In the genomic region with DNA sequence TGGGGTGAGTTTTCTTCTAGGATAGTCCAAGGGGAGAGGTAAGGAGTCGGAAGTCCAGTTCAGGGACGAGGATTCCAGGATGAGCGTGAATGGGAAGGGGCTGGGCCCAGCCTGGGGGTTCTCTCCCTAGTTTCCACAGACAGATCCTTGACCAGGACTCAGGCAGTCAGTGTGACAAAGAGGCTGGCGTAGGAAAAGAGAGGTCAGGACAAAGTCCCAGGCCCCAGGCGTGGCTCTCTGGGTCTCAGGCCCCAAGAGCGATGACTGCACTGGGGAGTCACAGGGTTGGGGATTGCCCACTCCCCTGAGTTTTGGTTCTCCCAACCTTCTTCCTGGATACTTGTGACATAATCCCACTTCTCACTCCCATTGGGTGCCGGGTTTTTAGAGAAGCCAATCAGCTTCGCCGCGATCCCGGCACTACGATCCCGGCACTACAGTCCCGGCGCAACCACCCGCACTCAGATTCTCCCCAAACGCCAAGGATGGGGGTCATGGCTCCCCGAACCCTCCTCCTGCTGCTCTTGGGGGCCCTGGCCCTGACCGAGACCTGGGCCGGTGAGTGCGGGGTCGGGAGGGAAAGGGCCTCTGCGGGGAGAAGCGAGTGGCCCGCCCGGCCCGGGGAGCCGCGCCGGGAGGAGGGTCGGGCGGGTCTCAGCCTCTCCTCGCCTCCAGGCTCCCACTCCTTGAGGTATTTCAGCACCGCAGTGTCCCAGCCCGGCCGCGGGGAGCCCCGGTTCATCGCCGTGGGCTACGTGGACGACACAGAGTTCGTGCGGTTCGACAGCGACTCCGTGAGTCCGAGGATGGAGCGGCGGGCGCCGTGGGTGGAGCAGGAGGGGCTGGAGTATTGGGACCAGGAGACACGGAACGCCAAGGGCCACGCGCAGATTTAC, we compare ENCODE assay signal across 1 cellular context.
A peak's percentile ranks its signal among the peaks of the same experiment; 100 is the strongest.
TF ChIP-seq lines count a peak whose summit lies in the region.

No MANE protein-coding gene starts in this region.

TF ChIP-seq in GM12878, 131 proteins besides CTCF, POLR2A, EP300 and RAD21 (continued from another document and continues in another):
- TF ChIP-seq, protein P1, sequence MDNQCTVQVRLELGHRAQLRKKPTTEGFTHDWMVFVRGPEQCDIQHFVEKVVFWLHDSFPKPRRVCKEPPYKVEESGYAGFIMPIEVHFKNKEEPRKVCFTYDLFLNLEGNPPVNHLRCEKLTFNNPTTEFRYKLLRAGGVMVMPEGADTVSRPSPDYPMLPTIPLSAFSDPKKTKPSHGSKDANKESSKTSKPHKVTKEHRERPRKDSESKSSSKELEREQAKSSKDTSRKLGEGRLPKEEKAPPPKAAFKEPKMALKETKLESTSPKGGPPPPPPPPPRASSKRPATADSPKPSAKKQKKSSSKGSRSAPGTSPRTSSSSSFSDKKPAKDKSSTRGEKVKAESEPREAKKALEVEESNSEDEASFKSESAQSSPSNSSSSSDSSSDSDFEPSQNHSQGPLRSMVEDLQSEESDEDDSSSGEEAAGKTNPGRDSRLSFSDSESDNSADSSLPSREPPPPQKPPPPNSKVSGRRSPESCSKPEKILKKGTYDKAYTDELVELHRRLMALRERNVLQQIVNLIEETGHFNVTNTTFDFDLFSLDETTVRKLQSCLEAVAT (IDR thresholded peaks at IDR 0.05): 0 out of 2 replicates have a peak, but pooled peaks have one; percentile 68
- TF ChIP-seq WRNIP1 (IDR thresholded peaks at IDR 0.05; ENCODE audit: borderline replicate concordance, low read depth, low read length) (no peak), TARDBP (IDR thresholded peaks at IDR 0.05; ENCODE audit: borderline replicate concordance) (no peak), EGR1 (IDR thresholded peaks at IDR 0.05; ENCODE audit: borderline replicate concordance in 1 of 2, low read depth in 2 of 2, low read length in 2 of 2) (peak in 1 of 2 experiments; percentile 35; a peak in 1 of 3 replicates), SMAD1 (IDR thresholded peaks at IDR 0.05; ENCODE audit: low read depth, partially characterized antibody) (no peak), NFIC (IDR thresholded peaks at IDR 0.05; ENCODE audit: low read depth, low read length) (no peak), RAD51 (IDR thresholded peaks at IDR 0.05) (no peak), ZNF217 (IDR thresholded peaks at IDR 0.05) (no peak), CBX5 (IDR thresholded peaks at IDR 0.05; ENCODE audit: low read depth) (no peak), RUNX3 (IDR thresholded peaks at IDR 0.05; ENCODE audit: low read length) (no peak), ETV6 (conservative IDR thresholded peaks at IDR 0.05 in 1 of 2, IDR thresholded peaks at IDR 0.05 in 1 of 2; ENCODE audit: borderline replicate concordance in 1 of 2, low read depth in 1 of 2) (no peak), BCL11A (IDR thresholded peaks at IDR 0.05; ENCODE audit: low read depth, low read length) (no peak), MTA3 (IDR thresholded peaks at IDR 0.05; ENCODE audit: borderline replicate concordance, low read length) (no peak), NR2C1 (IDR thresholded peaks at IDR 0.05) (no peak), SIX5 (IDR thresholded peaks at IDR 0.05; ENCODE audit: low read depth, low read length, severe bottlenecking) (no peak), TCF3 (IDR thresholded peaks at IDR 0.05; ENCODE audit: borderline replicate concordance, insufficient read depth, low read depth, low read length) (no peak), PAX8 (IDR thresholded peaks at IDR 0.05) (no peak), MYB (IDR thresholded peaks at IDR 0.05; ENCODE audit: borderline replicate concordance, low read depth, low read length) (no peak), ZNF207 (IDR thresholded peaks at IDR 0.05; ENCODE audit: borderline replicate concordance) (no peak), SMARCA5 (IDR thresholded peaks at IDR 0.05) (no peak), CEBPB (IDR thresholded peaks at IDR 0.05; ENCODE audit: borderline replicate concordance in 1 of 2, low read depth in 2 of 2, low read length in 2 of 2) (peak in 1 of 2 experiments; percentile 64; a peak in 1 of 4 replicates), ASH2L (IDR thresholded peaks at IDR 0.05; ENCODE audit: borderline replicate concordance, low read depth) (no peak), NR2F1 (conservative IDR thresholded peaks at IDR 0.05) (no peak), ZZZ3 (IDR thresholded peaks at IDR 0.05; ENCODE audit: control insufficient read depth, insufficient read length, low read depth) (no peak), YY1 (IDR thresholded peaks at IDR 0.05; ENCODE audit: low read depth, low read length) (0 out of 2 replicates have a peak, but pooled peaks have one; percentile 6), TBL1XR1 (IDR thresholded peaks at IDR 0.05; ENCODE audit: low read depth, low read length) (no peak), FOXK2 (IDR thresholded peaks at IDR 0.05) (no peak), CREB1 (IDR thresholded peaks at IDR 0.05; ENCODE audit: low read depth) (peak; percentile 94)
- TF ChIP-seq, protein P2, sequence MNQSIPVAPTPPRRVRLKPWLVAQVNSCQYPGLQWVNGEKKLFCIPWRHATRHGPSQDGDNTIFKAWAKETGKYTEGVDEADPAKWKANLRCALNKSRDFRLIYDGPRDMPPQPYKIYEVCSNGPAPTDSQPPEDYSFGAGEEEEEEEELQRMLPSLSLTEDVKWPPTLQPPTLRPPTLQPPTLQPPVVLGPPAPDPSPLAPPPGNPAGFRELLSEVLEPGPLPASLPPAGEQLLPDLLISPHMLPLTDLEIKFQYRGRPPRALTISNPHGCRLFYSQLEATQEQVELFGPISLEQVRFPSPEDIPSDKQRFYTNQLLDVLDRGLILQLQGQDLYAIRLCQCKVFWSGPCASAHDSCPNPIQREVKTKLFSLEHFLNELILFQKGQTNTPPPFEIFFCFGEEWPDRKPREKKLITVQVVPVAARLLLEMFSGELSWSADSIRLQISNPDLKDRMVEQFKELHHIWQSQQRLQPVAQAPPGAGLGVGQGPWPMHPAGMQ (IDR thresholded peaks at IDR 0.05; ENCODE audit: borderline replicate concordance): no peak
- TF ChIP-seq, protein P3, sequence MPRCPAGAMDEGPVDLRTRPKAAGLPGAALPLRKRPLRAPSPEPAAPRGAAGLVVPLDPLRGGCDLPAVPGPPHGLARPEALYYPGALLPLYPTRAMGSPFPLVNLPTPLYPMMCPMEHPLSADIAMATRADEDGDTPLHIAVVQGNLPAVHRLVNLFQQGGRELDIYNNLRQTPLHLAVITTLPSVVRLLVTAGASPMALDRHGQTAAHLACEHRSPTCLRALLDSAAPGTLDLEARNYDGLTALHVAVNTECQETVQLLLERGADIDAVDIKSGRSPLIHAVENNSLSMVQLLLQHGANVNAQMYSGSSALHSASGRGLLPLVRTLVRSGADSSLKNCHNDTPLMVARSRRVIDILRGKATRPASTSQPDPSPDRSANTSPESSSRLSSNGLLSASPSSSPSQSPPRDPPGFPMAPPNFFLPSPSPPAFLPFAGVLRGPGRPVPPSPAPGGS (IDR thresholded peaks at IDR 0.05; ENCODE audit: borderline replicate concordance, insufficient read depth, low read depth, low read length, poor library complexity, severe bottlenecking): no peak
- TF ChIP-seq, protein P4, sequence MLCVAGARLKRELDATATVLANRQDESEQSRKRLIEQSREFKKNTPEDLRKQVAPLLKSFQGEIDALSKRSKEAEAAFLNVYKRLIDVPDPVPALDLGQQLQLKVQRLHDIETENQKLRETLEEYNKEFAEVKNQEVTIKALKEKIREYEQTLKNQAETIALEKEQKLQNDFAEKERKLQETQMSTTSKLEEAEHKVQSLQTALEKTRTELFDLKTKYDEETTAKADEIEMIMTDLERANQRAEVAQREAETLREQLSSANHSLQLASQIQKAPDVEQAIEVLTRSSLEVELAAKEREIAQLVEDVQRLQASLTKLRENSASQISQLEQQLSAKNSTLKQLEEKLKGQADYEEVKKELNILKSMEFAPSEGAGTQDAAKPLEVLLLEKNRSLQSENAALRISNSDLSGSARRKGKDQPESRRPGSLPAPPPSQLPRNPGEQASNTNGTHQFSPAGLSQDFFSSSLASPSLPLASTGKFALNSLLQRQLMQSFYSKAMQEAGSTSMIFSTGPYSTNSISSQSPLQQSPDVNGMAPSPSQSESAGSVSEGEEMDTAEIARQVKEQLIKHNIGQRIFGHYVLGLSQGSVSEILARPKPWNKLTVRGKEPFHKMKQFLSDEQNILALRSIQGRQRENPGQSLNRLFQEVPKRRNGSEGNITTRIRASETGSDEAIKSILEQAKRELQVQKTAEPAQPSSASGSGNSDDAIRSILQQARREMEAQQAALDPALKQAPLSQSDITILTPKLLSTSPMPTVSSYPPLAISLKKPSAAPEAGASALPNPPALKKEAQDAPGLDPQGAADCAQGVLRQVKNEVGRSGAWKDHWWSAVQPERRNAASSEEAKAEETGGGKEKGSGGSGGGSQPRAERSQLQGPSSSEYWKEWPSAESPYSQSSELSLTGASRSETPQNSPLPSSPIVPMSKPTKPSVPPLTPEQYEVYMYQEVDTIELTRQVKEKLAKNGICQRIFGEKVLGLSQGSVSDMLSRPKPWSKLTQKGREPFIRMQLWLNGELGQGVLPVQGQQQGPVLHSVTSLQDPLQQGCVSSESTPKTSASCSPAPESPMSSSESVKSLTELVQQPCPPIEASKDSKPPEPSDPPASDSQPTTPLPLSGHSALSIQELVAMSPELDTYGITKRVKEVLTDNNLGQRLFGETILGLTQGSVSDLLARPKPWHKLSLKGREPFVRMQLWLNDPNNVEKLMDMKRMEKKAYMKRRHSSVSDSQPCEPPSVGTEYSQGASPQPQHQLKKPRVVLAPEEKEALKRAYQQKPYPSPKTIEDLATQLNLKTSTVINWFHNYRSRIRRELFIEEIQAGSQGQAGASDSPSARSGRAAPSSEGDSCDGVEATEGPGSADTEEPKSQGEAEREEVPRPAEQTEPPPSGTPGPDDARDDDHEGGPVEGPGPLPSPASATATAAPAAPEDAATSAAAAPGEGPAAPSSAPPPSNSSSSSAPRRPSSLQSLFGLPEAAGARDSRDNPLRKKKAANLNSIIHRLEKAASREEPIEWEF (IDR thresholded peaks at IDR 0.05; ENCODE audit: insufficient replicate concordance, low read depth, low read length): no peak
- TF ChIP-seq, protein P5, sequence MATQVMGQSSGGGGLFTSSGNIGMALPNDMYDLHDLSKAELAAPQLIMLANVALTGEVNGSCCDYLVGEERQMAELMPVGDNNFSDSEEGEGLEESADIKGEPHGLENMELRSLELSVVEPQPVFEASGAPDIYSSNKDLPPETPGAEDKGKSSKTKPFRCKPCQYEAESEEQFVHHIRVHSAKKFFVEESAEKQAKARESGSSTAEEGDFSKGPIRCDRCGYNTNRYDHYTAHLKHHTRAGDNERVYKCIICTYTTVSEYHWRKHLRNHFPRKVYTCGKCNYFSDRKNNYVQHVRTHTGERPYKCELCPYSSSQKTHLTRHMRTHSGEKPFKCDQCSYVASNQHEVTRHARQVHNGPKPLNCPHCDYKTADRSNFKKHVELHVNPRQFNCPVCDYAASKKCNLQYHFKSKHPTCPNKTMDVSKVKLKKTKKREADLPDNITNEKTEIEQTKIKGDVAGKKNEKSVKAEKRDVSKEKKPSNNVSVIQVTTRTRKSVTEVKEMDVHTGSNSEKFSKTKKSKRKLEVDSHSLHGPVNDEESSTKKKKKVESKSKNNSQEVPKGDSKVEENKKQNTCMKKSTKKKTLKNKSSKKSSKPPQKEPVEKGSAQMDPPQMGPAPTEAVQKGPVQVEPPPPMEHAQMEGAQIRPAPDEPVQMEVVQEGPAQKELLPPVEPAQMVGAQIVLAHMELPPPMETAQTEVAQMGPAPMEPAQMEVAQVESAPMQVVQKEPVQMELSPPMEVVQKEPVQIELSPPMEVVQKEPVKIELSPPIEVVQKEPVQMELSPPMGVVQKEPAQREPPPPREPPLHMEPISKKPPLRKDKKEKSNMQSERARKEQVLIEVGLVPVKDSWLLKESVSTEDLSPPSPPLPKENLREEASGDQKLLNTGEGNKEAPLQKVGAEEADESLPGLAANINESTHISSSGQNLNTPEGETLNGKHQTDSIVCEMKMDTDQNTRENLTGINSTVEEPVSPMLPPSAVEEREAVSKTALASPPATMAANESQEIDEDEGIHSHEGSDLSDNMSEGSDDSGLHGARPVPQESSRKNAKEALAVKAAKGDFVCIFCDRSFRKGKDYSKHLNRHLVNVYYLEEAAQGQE (IDR thresholded peaks at IDR 0.05; ENCODE audit: low read depth, low read length): no peak
- TF ChIP-seq, protein P6, sequence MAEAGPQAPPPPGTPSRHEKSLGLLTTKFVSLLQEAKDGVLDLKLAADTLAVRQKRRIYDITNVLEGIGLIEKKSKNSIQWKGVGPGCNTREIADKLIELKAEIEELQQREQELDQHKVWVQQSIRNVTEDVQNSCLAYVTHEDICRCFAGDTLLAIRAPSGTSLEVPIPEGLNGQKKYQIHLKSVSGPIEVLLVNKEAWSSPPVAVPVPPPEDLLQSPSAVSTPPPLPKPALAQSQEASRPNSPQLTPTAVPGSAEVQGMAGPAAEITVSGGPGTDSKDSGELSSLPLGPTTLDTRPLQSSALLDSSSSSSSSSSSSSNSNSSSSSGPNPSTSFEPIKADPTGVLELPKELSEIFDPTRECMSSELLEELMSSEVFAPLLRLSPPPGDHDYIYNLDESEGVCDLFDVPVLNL (IDR thresholded peaks at IDR 0.05; ENCODE audit: low read depth, low read length): no peak
- TF ChIP-seq, protein P7, sequence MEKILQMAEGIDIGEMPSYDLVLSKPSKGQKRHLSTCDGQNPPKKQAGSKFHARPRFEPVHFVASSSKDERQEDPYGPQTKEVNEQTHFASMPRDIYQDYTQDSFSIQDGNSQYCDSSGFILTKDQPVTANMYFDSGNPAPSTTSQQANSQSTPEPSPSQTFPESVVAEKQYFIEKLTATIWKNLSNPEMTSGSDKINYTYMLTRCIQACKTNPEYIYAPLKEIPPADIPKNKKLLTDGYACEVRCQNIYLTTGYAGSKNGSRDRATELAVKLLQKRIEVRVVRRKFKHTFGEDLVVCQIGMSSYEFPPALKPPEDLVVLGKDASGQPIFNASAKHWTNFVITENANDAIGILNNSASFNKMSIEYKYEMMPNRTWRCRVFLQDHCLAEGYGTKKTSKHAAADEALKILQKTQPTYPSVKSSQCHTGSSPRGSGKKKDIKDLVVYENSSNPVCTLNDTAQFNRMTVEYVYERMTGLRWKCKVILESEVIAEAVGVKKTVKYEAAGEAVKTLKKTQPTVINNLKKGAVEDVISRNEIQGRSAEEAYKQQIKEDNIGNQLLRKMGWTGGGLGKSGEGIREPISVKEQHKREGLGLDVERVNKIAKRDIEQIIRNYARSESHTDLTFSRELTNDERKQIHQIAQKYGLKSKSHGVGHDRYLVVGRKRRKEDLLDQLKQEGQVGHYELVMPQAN (conservative IDR thresholded peaks at IDR 0.05): peak; percentile 63
- TF ChIP-seq, protein P8, sequence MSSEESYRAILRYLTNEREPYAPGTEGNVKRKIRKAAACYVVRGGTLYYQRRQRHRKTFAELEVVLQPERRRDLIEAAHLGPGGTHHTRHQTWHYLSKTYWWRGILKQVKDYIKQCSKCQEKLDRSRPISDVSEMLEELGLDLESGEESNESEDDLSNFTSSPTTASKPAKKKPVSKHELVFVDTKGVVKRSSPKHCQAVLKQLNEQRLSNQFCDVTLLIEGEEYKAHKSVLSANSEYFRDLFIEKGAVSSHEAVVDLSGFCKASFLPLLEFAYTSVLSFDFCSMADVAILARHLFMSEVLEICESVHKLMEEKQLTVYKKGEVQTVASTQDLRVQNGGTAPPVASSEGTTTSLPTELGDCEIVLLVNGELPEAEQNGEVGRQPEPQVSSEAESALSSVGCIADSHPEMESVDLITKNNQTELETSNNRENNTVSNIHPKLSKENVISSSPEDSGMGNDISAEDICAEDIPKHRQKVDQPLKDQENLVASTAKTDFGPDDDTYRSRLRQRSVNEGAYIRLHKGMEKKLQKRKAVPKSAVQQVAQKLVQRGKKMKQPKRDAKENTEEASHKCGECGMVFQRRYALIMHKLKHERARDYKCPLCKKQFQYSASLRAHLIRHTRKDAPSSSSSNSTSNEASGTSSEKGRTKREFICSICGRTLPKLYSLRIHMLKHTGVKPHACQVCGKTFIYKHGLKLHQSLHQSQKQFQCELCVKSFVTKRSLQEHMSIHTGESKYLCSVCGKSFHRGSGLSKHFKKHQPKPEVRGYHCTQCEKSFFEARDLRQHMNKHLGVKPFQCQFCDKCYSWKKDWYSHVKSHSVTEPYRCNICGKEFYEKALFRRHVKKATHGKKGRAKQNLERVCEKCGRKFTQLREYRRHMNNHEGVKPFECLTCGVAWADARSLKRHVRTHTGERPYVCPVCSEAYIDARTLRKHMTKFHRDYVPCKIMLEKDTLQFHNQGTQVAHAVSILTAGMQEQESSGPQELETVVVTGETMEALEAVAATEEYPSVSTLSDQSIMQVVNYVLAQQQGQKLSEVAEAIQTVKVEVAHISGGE (CRISPR knock-in tag; IDR thresholded peaks at IDR 0.05): no peak
